ENCODE assay signal across 20 cellular contexts in the genomic region with DNA sequence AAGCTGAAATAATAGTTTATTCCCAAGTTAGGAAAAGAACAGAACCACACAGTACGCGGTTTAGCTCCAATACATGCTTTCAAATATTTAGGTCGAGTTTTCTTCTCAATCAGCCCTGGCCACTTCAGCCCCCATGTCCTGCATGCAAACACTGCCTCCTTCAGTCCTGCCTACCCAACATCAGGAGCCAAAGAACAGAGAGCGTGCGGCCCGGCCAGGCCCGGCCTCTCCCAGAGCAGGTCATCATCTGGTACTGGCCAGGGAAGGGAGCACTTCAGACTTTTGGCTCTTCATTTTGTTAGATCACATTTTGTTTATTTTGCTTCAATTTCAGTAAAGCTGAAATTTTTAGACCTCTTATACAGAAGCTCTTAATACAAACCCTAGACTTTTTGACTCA. TPM values are rescaled to one million over a fixed set of nuclear protein-coding genes. Genes with fewer than 3 reads are reported as not detected.
DNase-seq lines count a peak whose midpoint lies in the region; ATAC-seq and TF ChIP-seq lines count a peak whose summit lies in the region.
"Had no signal": no experiment of that assay in that cellular context is flagged by ENCODE, and none has a peak within 500 bp of the region (broad histone marks: within the 10 kb centered on the region; RNA-seq: fewer than 3 reads in every experiment).

No MANE protein-coding gene starts in this region.

- H3K36me3 ChIP-seq in gastroesophageal sphincter: peaks cover 0 to 89% of the 10 kb centered on the region in 2 donors

- peak overlapping the region; percentile 32 for H3K27ac Mint-ChIP-seq in activated T-helper 17 cell treated with anti-CD3 and anti-CD28 coated beads, Interleukin-2, amount 50 U/mL, for 72 hours
- H3K27ac Mint-ChIP-seq: activated naive CD4-positive, alpha-beta T cell treated with anti-CD3 and anti-CD28 coated beads for 36 hours; dendritic cell treated with granulocyte-macrophage colony-stimulating factor and Interleukin-4, amounts not matched to agents 40 ng/mL and 50 ng/mL, for 4 days had no signal

- in situ Hi-C loops in G401 (cut with HindIII; ENCODE audit: low sequenced_read_pairs): no loop called here

- no peak for ATAC-seq in activated T-helper 17 cell treated with anti-CD3 and anti-CD28 coated beads, Interleukin-2, amount 50 U/mL, for 72 hours (replicated peaks)
- ATAC-seq in gastroesophageal sphincter (peak; percentile 50), sciatic nerve (peak; percentile 65), GM19455 (IDR thresholded peaks at IDR 0.05; ENCODE audit: unreplicated experiment) (no peak)
- ATAC-seq: Panc1 had no signal

- peak in 1 of 4 experiments; percentile 36 for TF ChIP-seq CTCF in gastroesophageal sphincter (IDR thresholded peaks at IDR 0.05)

- H3K4me3 Mint-ChIP-seq in activated T-helper 17 cell treated with anti-CD3 and anti-CD28 coated beads, Interleukin-2, amount 50 U/mL, for 72 hours: no peak overlapping the region
- H3K4me3 Mint-ChIP-seq: activated naive CD4-positive, alpha-beta T cell treated with anti-CD3 and anti-CD28 coated beads for 36 hours; dendritic cell treated with granulocyte-macrophage colony-stimulating factor and Interleukin-4, amounts not matched to agents 40 ng/mL and 50 ng/mL, for 4 days had no signal

- H3K27me3 Mint-ChIP-seq in activated T-helper 17 cell treated with anti-CD3 and anti-CD28 coated beads, Interleukin-2, amount 50 U/mL, for 72 hours: no peaks in the 10 kb centered on the region
- H3K27me3 Mint-ChIP-seq: dendritic cell treated with granulocyte-macrophage colony-stimulating factor and Interleukin-4, amounts not matched to agents 40 ng/mL and 50 ng/mL, for 4 days had no signal

- H3K4me1 Mint-ChIP-seq in activated T-helper 17 cell treated with anti-CD3 and anti-CD28 coated beads, Interleukin-2, amount 50 U/mL, for 72 hours: peaks cover 50% of the 10 kb centered on the region

- 32 to 47% methylated on average over 6 to 7 of the region's 7 CpGs for WGBS in gastroesophageal sphincter (ENCODE audit: low coverage in 1 of 2), 2 donors

- no peaks in the 10 kb centered on the region for H3K9me3 Mint-ChIP-seq in activated T-helper 17 cell treated with anti-CD3 and anti-CD28 coated beads, Interleukin-2, amount 50 U/mL, for 72 hours
- H3K9me3 Mint-ChIP-seq: activated naive CD4-positive, alpha-beta T cell treated with anti-CD3 and anti-CD28 coated beads for 36 hours; dendritic cell treated with granulocyte-macrophage colony-stimulating factor and Interleukin-4, amounts not matched to agents 40 ng/mL and 50 ng/mL, for 4 days had no signal

- peaks cover 0 to 94% (median 32%) of the 10 kb centered on the region in 3 donors for H3K4me1 ChIP-seq in gastroesophageal sphincter
- H3K4me1 ChIP-seq: parathyroid adenoma had no signal

- no peaks in the 10 kb centered on the region for H3K9me3 ChIP-seq in gastroesophageal sphincter
- H3K9me3 ChIP-seq: SK-N-SH had no signal

- TF ChIP-seq POLR2A in gastroesophageal sphincter (IDR thresholded peaks at IDR 0.05): no peak

- no peak overlapping the region for H3K4me3 ChIP-seq in gastroesophageal sphincter
- H3K4me3 ChIP-seq: lung had no signal

- no peaks in the 10 kb centered on the region for H3K27me3 ChIP-seq in gastroesophageal sphincter

- intact Hi-C loops in sciatic nerve (cut with DNase I): no loop called here

- peak overlapping the region in 1 of 4 donors; percentile 19 for H3K27ac ChIP-seq in gastroesophageal sphincter
- H3K27ac ChIP-seq: parathyroid adenoma had no signal

- DNase-seq in G401 (ENCODE audit: low spot score) (peak; percentile 49), sciatic nerve (ENCODE audit: low spot score) (no peak), UCSD-AML1 (lab: John Stamatoyannopoulos, UW; ENCODE audit: unreplicated experiment) (no peak)
- DNase-seq in stimulated activated CD4-positive, alpha-beta T cell treated with anti-CD3 and anti-CD28 coated beads, Interleukin-4, amount 100 ng/mL, for 24 hours: no peak
- DNase-seq: activated CD4-positive, alpha-beta T cell treated with anti-CD3 and anti-CD28 coated beads for 4 hours; activated CD8-positive, alpha-beta memory T cell treated with anti-CD3 and anti-CD28 coated beads, Interleukin-2, amount 50 U/mL, for 48 hours; activated naive CD4-positive, alpha-beta T cell treated with anti-CD3 and anti-CD28 coated beads for 36 hours; erythroblast; IMR-90; NCI-H1694 treated with DMSO at 0.1 percent for 48 hours; NCI-H2227 treated with DMSO at 0.1 percent for 48 hours; SK-N-SH; stimulated activated CD8-positive, alpha-beta memory T cell treated with anti-CD3 and anti-CD28 coated beads, Interleukin-4, amount 100 ng/mL, for 48 hours had no signal

- H3K36me3 Mint-ChIP-seq in activated T-helper 17 cell treated with anti-CD3 and anti-CD28 coated beads, Interleukin-2, amount 50 U/mL, for 72 hours (ENCODE audit: low read depth): peaks cover 99% of the 10 kb centered on the region

- TF ChIP-seq EP300 in gastroesophageal sphincter (IDR thresholded peaks at IDR 0.05): no peak

RNA-seq across cellular contexts. Expression of gene BRD1, which starts 6.7 kb away (rescaled TPM):
- total RNA-seq in G401 (2014; rRNA removed; shearing (Covaris generic)): 19.3 and 27.5 TPM in 2 replicates
- total RNA-seq in activated T-helper 17 cell treated with anti-CD3 and anti-CD28 coated beads, Interleukin-2, amount 50 U/mL, for 72 hours: 10 to 100 TPM; 43.4 to 43.8 TPM
- total RNA-seq in gastroesophageal sphincter (10 to 100 TPM; 36.0 to 66.0 (median 45.5) TPM), sciatic nerve (37.7 TPM)

RNA-seq across cellular contexts. Expression of gene ZBED4, which starts 32.7 kb away (rescaled TPM):
- total RNA-seq in G401 (2014; rRNA removed; shearing (Covaris generic)): 10.0 and 12.8 TPM in 2 replicates
- 10 to 100 TPM; 27.1 to 28.5 TPM for total RNA-seq in activated T-helper 17 cell treated with anti-CD3 and anti-CD28 coated beads, Interleukin-2, amount 50 U/mL, for 72 hours
- total RNA-seq in gastroesophageal sphincter (10 to 100 TPM in 1 of 4 donors, 1 to 10 TPM in 3; 6.9 to 12.3 (median 7.1) TPM), sciatic nerve (8.0 TPM)

Comparison
In these comparisons a context has a peak if more than half of its experiments do, and no peak if none do; other contexts are left out.
1. ATAC-seq: peak in gastroesophageal sphincter (single experiment) and sciatic nerve (single experiment); none in activated T-helper 17 cell treated with anti-CD3 and anti-CD28 coated beads, Interleukin-2, amount 50 U/mL, for 72 hours (single experiment) and GM19455 (single experiment).